ENCODE assay signal across 1 cellular context in the genomic region with DNA sequence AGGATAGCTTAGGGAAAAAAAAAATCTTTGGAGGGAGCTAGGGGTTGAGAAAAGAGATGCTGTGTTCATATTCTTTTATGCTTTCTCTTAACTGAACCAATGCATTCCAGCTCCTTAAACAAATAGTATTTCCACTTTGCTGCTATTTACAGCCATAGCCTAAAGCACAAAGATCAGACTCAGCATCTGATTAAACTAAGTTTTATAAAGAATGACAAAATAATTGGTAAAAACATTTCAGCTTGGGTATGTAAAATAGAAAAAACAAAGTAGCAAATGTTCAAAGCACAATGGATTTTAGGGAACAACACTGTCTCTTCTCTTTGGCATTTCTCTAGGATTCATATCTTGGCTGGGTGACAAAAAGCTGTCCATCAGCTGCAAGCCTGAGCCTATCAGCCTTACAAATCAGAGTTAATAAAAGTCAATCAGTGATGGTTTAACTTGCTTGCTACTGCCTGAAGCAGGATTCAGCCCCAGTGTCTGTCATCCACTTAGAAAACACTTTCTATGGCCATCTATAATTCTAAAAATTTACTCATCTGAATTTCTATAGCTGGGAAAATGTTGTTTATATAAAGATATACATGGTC.
A peak's percentile ranks its signal among the peaks of the same experiment; 100 is the strongest.
TF ChIP-seq lines count a peak whose summit lies in the region.

No MANE protein-coding gene starts in this region.

TF ChIP-seq in K562, 482 proteins besides CTCF, POLR2A, EP300 and RAD21 (continued from another document):
- TF ChIP-seq PBX2 (CRISPR knock-in tag; IDR thresholded peaks at IDR 0.05; ENCODE audit: low read depth) (no peak), PBX2 (tag; conservative IDR thresholded peaks at IDR 0.05; ENCODE audit: low read depth) (0 out of 2 replicates have a peak, but pooled peaks have one; percentile 15), NFIC (IDR thresholded peaks at IDR 0.05) (peak; percentile 42; the same call in 1 of the 2 replicates)
